Comparison of ENCODE assay signal across 24 cellular contexts in genomic region chr7:149564340-149565095, GRCh38.
"Had no signal": no experiment of that assay in that cellular context is flagged by ENCODE, and none has a peak within 500 bp of the region (broad histone marks: within the 10 kb centered on the region; RNA-seq: fewer than 3 reads in every experiment).

No MANE protein-coding gene starts in this region.

- H3K4me1 ChIP-seq: vagina had no signal

- FAIRE-seq: TTC549 had no signal

- H3K27ac ChIP-seq: foreskin keratinocyte, skin epidermis, thoracic aorta, vagina, VCaP had no signal

- DNase-seq: activated CD4-positive, alpha-beta memory T cell treated with anti-CD3 and anti-CD28 coated beads, Interleukin-2, amount 10 ng/mL, durations not matched to agents 7 days and 5 days; activated CD4-positive, alpha-beta T cell treated with anti-CD3 and anti-CD28 coated beads for 48 hours; activated CD8-positive, alpha-beta memory T cell treated with anti-CD3 and anti-CD28 coated beads, Interleukin-2, amount 50 U/mL, for 48 hours; activated gamma-delta T cell; activated naive CD4-positive, alpha-beta T cell treated with anti-CD3 and anti-CD28 coated beads, Interleukin-2, amount 50 U/mL, for 16 hours; activated T-cell treated with anti-CD3 and anti-CD28 coated beads, Interleukin-2, amount 50 U/mL, for 24 hours; amygdala; caudate nucleus; effector memory CD4-positive, alpha-beta T cell; foreskin keratinocyte; mesendoderm; posterior cingulate gyrus; stimulated activated CD4-positive, alpha-beta T cell treated with anti-CD3 and anti-CD28 coated beads, Interleukin-12 subunit alpha, Interleukin-12 subunit beta, amount 100 ng/mL, for 4 hours; stimulated activated CD4-positive, alpha-beta T cell treated with anti-CD3 and anti-CD28 coated beads, Interleukin-4, amount 100 ng/mL, for 1 hour; stimulated activated naive CD8-positive, alpha-beta T cell treated with anti-CD3 and anti-CD28 coated beads, Interleukin-15, Interleukin-2, amounts not matched to agents 100 U/mL and 50 U/mL, for 24 hours; T-cell had no signal

- H3K4me3 ChIP-seq: heart right ventricle, skin epidermis, thoracic aorta, vagina had no signal

- ATAC-seq: foreskin keratinocyte; heart right ventricle; natural killer cell treated with Interleukin-12 subunit alpha and Interleukin-12 subunit beta and Interleukin-15 and Interleukin-18, amount 100 ng/mL, for 72 hours; sciatic nerve; stimulated activated naive CD8-positive, alpha-beta T cell treated with anti-CD3 and anti-CD28 coated beads, Interleukin-15, Interleukin-2, amounts not matched to agents 100 U/mL and 50 U/mL, for 24 hours; T-cell had no signal

- H3K27me3 ChIP-seq: foreskin keratinocyte, heart right ventricle, vagina had no signal

- H3K9me3 ChIP-seq: vagina had no signal
